ENCODE assay signal across 1 cellular context in genomic region chr2:16546128-16546754, GRCh38.
TF ChIP-seq lines count a peak whose summit lies in the region.

No MANE protein-coding gene starts in this region.

TF ChIP-seq in HepG2, 621 proteins besides CTCF, POLR2A, EP300 and RAD21 (continued from another document):
- 0 out of 2 replicates have a peak, but pooled peaks have one; percentile 27 for TF ChIP-seq SNAPC4 (CRISPR knock-in tag; IDR thresholded peaks at IDR 0.05)
- no peak for TF ChIP-seq CENPT (CRISPR knock-in tag; IDR thresholded peaks at IDR 0.05; ENCODE audit: low read depth)
- no peak for TF ChIP-seq CBX1 (IDR thresholded peaks at IDR 0.05; ENCODE audit: low read depth)
- no peak for TF ChIP-seq ZNF704 (CRISPR knock-in tag; IDR thresholded peaks at IDR 0.05; ENCODE audit: borderline replicate concordance)
- no peak for TF ChIP-seq KAT7 (CRISPR knock-in tag; IDR thresholded peaks at IDR 0.05; ENCODE audit: borderline replicate concordance)
- peak; percentile 68; the same call in 1 of the 2 replicates for TF ChIP-seq ZNF256 (CRISPR knock-in tag; conservative IDR thresholded peaks at IDR 0.05)
- TF ChIP-seq E2F5 (CRISPR knock-in tag; conservative IDR thresholded peaks at IDR 0.05), result no peak
- TF ChIP-seq GTF3A (CRISPR knock-in tag; conservative IDR thresholded peaks at IDR 0.05), result no peak
- no peak for TF ChIP-seq ZNF160 (CRISPR knock-in tag; IDR thresholded peaks at IDR 0.05)
- TF ChIP-seq RFX5 (IDR thresholded peaks at IDR 0.05; ENCODE audit: low read depth, low read length), result no peak
- peak; percentile 88; the same call in 1 of the 2 replicates for TF ChIP-seq ATF6 (CRISPR knock-in tag; conservative IDR thresholded peaks at IDR 0.05)
- TF ChIP-seq ZNF558 (CRISPR knock-in tag; IDR thresholded peaks at IDR 0.05; ENCODE audit: borderline replicate concordance), result peak; percentile 30; the same call in 1 of the 2 replicates
- TF ChIP-seq NFKB2 (CRISPR knock-in tag; IDR thresholded peaks at IDR 0.05; ENCODE audit: borderline replicate concordance), result no peak
TF ChIP-seq in HepG2: peak in this region for 87.
